1 cellular context compared by ENCODE assay signal in genomic region chr12:67288561-67288960, GRCh38.
TF ChIP-seq lines count a peak whose summit lies in the region.

No MANE protein-coding gene starts in this region.

TF ChIP-seq in WTC11, 78 proteins besides CTCF, POLR2A, EP300 and RAD21 (continued from another document):
- TF ChIP-seq ZBTB43 (CRISPR knock-in tag; IDR thresholded peaks at IDR 0.05) (no peak), STAT6 (CRISPR knock-in tag; conservative IDR thresholded peaks at IDR 0.05; ENCODE audit: low read depth) (no peak), FOXJ3 (CRISPR knock-in tag; IDR thresholded peaks at IDR 0.05; ENCODE audit: borderline replicate concordance) (no peak), FOXK1 (CRISPR knock-in tag; IDR thresholded peaks at IDR 0.05) (no peak), E2F5 (CRISPR knock-in tag; IDR thresholded peaks at IDR 0.05) (no peak), MLX (CRISPR knock-in tag; IDR thresholded peaks at IDR 0.05) (no peak), IRF1 (CRISPR knock-in tag; IDR thresholded peaks at IDR 0.05) (no peak), CDX4 (CRISPR knock-in tag; IDR thresholded peaks at IDR 0.05; ENCODE audit: borderline replicate concordance) (no peak), CBFB (CRISPR knock-in tag; IDR thresholded peaks at IDR 0.05; ENCODE audit: low read depth) (no peak), MYBL2 (CRISPR knock-in tag; IDR thresholded peaks at IDR 0.05) (no peak), GRHL2 (CRISPR knock-in tag; IDR thresholded peaks at IDR 0.05; ENCODE audit: insufficient replicate concordance, severe bottlenecking) (no peak), SMAD3 (CRISPR knock-in tag; IDR thresholded peaks at IDR 0.05; ENCODE audit: borderline replicate concordance) (no peak), ZNF423 (CRISPR knock-in tag; IDR thresholded peaks at IDR 0.05) (no peak)
